Comparison of ENCODE assay signal across 19 cellular contexts in genomic region chr18:2890606-2891005, GRCh38. TPM values are rescaled to one million over a fixed set of nuclear protein-coding genes. Genes with fewer than 3 reads are reported as not detected.
A peak's percentile ranks its signal among the peaks of the same experiment; 100 is the strongest.
DNase-seq lines count a peak whose midpoint lies in the region; ATAC-seq lines count a peak whose summit lies in the region.
"Had no signal": no experiment of that assay in that cellular context is flagged by ENCODE, and none has a peak within 500 bp of the region (broad histone marks: within the 10 kb centered on the region; RNA-seq: fewer than 3 reads in every experiment).

No MANE protein-coding gene starts in this region.

- peak overlapping the region; percentile 23 to 62 for H3K4me3 Mint-ChIP-seq in activated T-cell treated with anti-CD3 and anti-CD28 coated beads, Interleukin-2, amount 50 U/mL, for 72 hours
- peak overlapping the region in 7 of 8 donors; percentile 39 to 90 (median 65) for H3K4me3 Mint-ChIP-seq in CD4-positive, alpha-beta memory T cell
- H3K4me3 Mint-ChIP-seq in T-helper 17 cell: peak overlapping the region; percentile 90
- peak overlapping the region in 7 of 10 donors; percentile 18 to 68 (median 45) for H3K4me3 Mint-ChIP-seq in naive thymus-derived CD8-positive, alpha-beta T cell
- H3K4me3 Mint-ChIP-seq: IgD-negative memory B cell had no signal

- H3K9me3 Mint-ChIP-seq in activated T-cell treated with anti-CD3 and anti-CD28 coated beads, Interleukin-2, amount 50 U/mL, for 72 hours: peaks cover 17% of the 10 kb centered on the region in 2 donors
- peaks cover 0 to 14% (median 9%) of the 10 kb centered on the region in 8 donors for H3K9me3 Mint-ChIP-seq in CD4-positive, alpha-beta memory T cell
- peaks cover 4 to 30% (median 13%) of the 10 kb centered on the region in 9 donors for H3K9me3 Mint-ChIP-seq in naive thymus-derived CD8-positive, alpha-beta T cell

- no peaks in the 10 kb centered on the region for H3K27me3 Mint-ChIP-seq in activated T-cell treated with anti-CD3 and anti-CD28 coated beads, Interleukin-2, amount 50 U/mL, for 72 hours (ENCODE audit: low read depth)
- no peaks in the 10 kb centered on the region for H3K27me3 Mint-ChIP-seq in CD4-positive, alpha-beta memory T cell
- H3K27me3 Mint-ChIP-seq in T-helper 17 cell: no peaks in the 10 kb centered on the region
- H3K27me3 Mint-ChIP-seq in naive thymus-derived CD8-positive, alpha-beta T cell: no peaks in the 10 kb centered on the region

- POLR2A ChIA-PET in CD4-positive, alpha-beta memory T cell (lab: Charles Lee; ENCODE audit: partially characterized antibody): interaction anchor here (0.9 to 2.5 kb wide), 7 partner anchors 12 to 715 kb away, joined by 3 to 10 read pairs (median 4); no protein-coding TSS in a partner anchor
- POLR2A ChIA-PET in naive thymus-derived CD8-positive, alpha-beta T cell (lab: Charles Lee): no interaction called here

- peak overlapping the region; percentile 49 for H3K27ac ChIP-seq in CD4-positive, alpha-beta memory T cell (ENCODE audit: low read depth, low read length)
- H3K27ac ChIP-seq: HL-60, PC-9 had no signal

- no peaks in the 10 kb centered on the region for H3K36me3 ChIP-seq in CD4-positive, alpha-beta memory T cell (ENCODE audit: insufficient read depth, low read length)

- peaks cover 57% of the 10 kb centered on the region for H3K4me1 ChIP-seq in CD4-positive, alpha-beta memory T cell (ENCODE audit: insufficient read depth, low read length)

- no peaks in the 10 kb centered on the region for H3K9me3 ChIP-seq in CD4-positive, alpha-beta memory T cell (ENCODE audit: control insufficient read depth in 1 of 2, low read length in 2 of 2)
- H3K9me3 ChIP-seq in T-helper 17 cell (ENCODE audit: control insufficient read depth, low read length, poor library complexity, severe bottlenecking): peaks cover 3% of the 10 kb centered on the region

- intact Hi-C loops in CD4-positive, alpha-beta memory T cell (cut with micrococcal nuclease): loop anchor here (2.0 to 5.0 kb wide), 2 partner anchors 16 to 83 kb away; no protein-coding TSS in a partner anchor

- H3K27ac Mint-ChIP-seq in activated T-cell treated with anti-CD3 and anti-CD28 coated beads, Interleukin-2, amount 50 U/mL, for 72 hours: peak overlapping the region; percentile 29
- peak overlapping the region; percentile 83 to 98 (median 96) for H3K27ac Mint-ChIP-seq in CD4-positive, alpha-beta memory T cell
- H3K27ac Mint-ChIP-seq in T-helper 17 cell: peak overlapping the region; percentile 79
- peak overlapping the region in 9 of 10 donors; percentile 22 to 83 (median 61) for H3K27ac Mint-ChIP-seq in naive thymus-derived CD8-positive, alpha-beta T cell
- H3K27ac Mint-ChIP-seq: CD4-positive, CD25-positive, alpha-beta regulatory T cell; IgD-negative memory B cell had no signal

- CTCF ChIA-PET in CD4-positive, alpha-beta memory T cell (lab: Charles Lee; ENCODE audit: partially characterized antibody): interaction anchor here (0.8 to 1.6 kb wide), 5 partner anchors 8 to 355 kb away, joined by 3 to 4 read pairs (median 3); no protein-coding TSS in a partner anchor

- H3K4me3 ChIP-seq in CD4-positive, alpha-beta memory T cell (ENCODE audit: low read length in 2 of 2): no peak overlapping the region
- H3K4me3 ChIP-seq: GM12878, PC-9 had no signal

- H3K4me1 Mint-ChIP-seq in activated T-cell treated with anti-CD3 and anti-CD28 coated beads, Interleukin-2, amount 50 U/mL, for 72 hours (ENCODE audit: low read depth): peaks cover 30% of the 10 kb centered on the region
- peaks cover 41 to 74% (median 60%) of the 10 kb centered on the region in 4 donors for H3K4me1 Mint-ChIP-seq in CD4-positive, alpha-beta memory T cell
- H3K4me1 Mint-ChIP-seq in T-helper 17 cell: peaks cover 34% of the 10 kb centered on the region
- H3K4me1 Mint-ChIP-seq in naive thymus-derived CD8-positive, alpha-beta T cell: peaks cover 32 to 46% (median 37%) of the 10 kb centered on the region in 4 donors
- H3K4me1 Mint-ChIP-seq: IgD-negative memory B cell had no signal

- no peak for DNase-seq in activated T-cell treated with anti-CD3 and anti-CD28 coated beads, Interleukin-2, amount 50 U/mL, for 72 hours
- no peak for DNase-seq in activated T-cell treated with anti-CD3 and anti-CD28 coated beads, Interleukin-2, amount 50 U/mL, for 48 hours
- no peak for DNase-seq in CD4-positive, alpha-beta memory T cell
- DNase-seq in T-helper 17 cell (no peak), SW480 (ENCODE audit: low spot score) (no peak)
- DNase-seq in naive thymus-derived CD8-positive, alpha-beta T cell: no peak
- DNase-seq: DND-41, Kasumi-1, MM.1S, NCI-H1092 treated with DMSO at 0.1 percent for 48 hours, NCI-H510A treated with DMSO at 0.1 percent for 48 hours, NCI-H82, PC-9 had no signal

- ATAC-seq in activated T-cell treated with anti-CD3 and anti-CD28 coated beads, Interleukin-2, amount 50 U/mL, for 72 hours (replicated peaks in 1 of 2): no peak
- no peak for ATAC-seq in T-helper 17 cell
- no peak for ATAC-seq in naive thymus-derived CD8-positive, alpha-beta T cell
- ATAC-seq in HG02973 (IDR thresholded peaks at IDR 0.05; ENCODE audit: unreplicated experiment): no peak
- ATAC-seq: GM12878, HCT116 had no signal

- peaks cover 27 to 39% of the 10 kb centered on the region in 2 donors for H3K36me3 Mint-ChIP-seq in activated T-cell treated with anti-CD3 and anti-CD28 coated beads, Interleukin-2, amount 50 U/mL, for 72 hours (ENCODE audit: insufficient read depth in 2 of 2)
- peaks cover 5 to 14% of the 10 kb centered on the region in 2 donors for H3K36me3 Mint-ChIP-seq in CD4-positive, alpha-beta memory T cell
- no peaks in the 10 kb centered on the region for H3K36me3 Mint-ChIP-seq in T-helper 17 cell (ENCODE audit: low read depth)
- H3K36me3 Mint-ChIP-seq in naive thymus-derived CD8-positive, alpha-beta T cell: peaks cover 0 to 12% (median 9%) of the 10 kb centered on the region in 3 donors

- no peaks in the 10 kb centered on the region for H3K27me3 ChIP-seq in CD4-positive, alpha-beta memory T cell (ENCODE audit: insufficient read depth, low read length)

RNA-seq across cellular contexts. Expression of gene EMILIN2, which starts 43.8 kb away (rescaled TPM):
- total RNA-seq in activated T-cell treated with anti-CD3 and anti-CD28 coated beads, Interleukin-2, amount 50 U/mL, for 72 hours: 10 to 100 TPM; 12.7 to 18.3 TPM
- 10 to 100 TPM in 1 of 2 experiments, 1 to 10 TPM in 1; 9.5 to 11.4 TPM for total RNA-seq in CD4-positive, alpha-beta memory T cell
- 1 to 10 TPM; 4.9 to 7.7 TPM for polyA plus RNA-seq in CD4-positive, alpha-beta memory T cell
- 1 to 10 TPM; 5.8 to 9.9 TPM for total RNA-seq in T-helper 17 cell
- 1 to 10 TPM; 4.6 to 5.1 TPM for total RNA-seq in naive thymus-derived CD8-positive, alpha-beta T cell
- polyA plus RNA-seq in naive thymus-derived CD8-positive, alpha-beta T cell: 1 to 10 TPM; 1.1 to 2.5 (median 1.6) TPM

Comparison
In these comparisons a context has a peak if more than half of its experiments do, and no peak if none do; other contexts are left out.
1. H3K27ac Mint-ChIP-seq: peak in every context shown above with its lines; median percentile 96 in CD4-positive, alpha-beta memory T cell; 79 in T-helper 17 cell; 61 in naive thymus-derived CD8-positive, alpha-beta T cell; 29 in activated T-cell treated with anti-CD3 and anti-CD28 coated beads, Interleukin-2, amount 50 U/mL, for 72 hours.